Comparison of ENCODE assay signal across 8 cellular contexts in the genomic region with DNA sequence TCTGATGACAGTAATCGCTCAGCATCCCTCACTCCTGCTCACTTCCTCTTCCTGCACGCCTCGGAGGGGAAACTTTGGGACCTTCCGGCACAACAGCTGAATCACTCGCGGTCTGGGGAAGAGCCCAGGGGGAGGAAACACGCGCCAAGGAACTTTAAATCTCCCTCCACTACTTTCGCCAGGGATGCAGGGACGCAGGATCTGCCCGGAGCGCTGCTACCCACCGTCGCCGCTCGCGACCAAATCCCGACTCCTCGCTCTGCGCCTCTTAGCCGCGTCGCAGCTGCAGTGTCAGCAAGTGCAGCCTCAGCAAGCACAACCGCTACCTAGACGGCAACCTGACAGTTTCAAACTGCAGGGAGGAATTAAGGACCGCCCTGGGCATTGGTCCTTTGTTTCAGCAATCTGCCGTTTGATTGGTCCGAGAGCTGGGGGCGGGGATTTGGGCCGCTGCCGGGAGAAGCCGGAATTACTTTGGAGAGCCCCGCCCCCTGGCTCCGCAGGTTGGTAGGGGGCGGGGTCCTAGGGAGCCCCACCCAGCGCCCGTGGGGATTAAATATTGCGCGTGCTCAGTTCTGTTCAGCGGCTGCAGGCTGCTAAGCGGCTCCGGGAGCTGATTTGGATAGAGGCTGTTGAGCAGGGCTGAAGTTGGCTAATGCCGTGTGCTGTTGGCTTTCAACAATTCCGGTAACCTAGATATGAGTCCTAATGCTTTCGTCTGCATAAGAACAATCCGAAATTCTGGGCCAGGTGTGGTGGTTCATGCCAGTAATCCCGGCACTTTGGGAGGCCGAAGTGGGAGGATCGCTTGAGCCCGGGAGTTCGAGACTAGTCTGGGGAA. TPM values are rescaled to one million over a fixed set of nuclear protein-coding genes. Genes with fewer than 3 reads are reported as not detected.
A peak's percentile ranks its signal among the peaks of the same experiment; 100 is the strongest.
DNase-seq lines count a peak whose midpoint lies in the region; ATAC-seq, FAIRE-seq and TF ChIP-seq lines count a peak whose summit lies in the region.

Gene POC5 (minus strand): TSS at position 356 of the 841 bp plus-strand sequence. CDS start 4,500 bp downstream, outside the sequence.

- no peak for TF ChIP-seq CTCF in OCI-LY3 (IDR thresholded peaks at IDR 0.05; ENCODE audit: low read depth, low read length)

- H3K27ac ChIP-seq in OCI-LY3 (ENCODE audit: low read length) (peak within 1 kb of the TSS; percentile 99), mesodermal cell (ENCODE audit: low read depth, low read length, severe bottlenecking) (peak within 1 kb of the TSS; percentile 94)

- no peaks in the 10 kb centered on the region for H4K20me1 ChIP-seq in OCI-LY3 (ENCODE audit: insufficient read depth, low read length)

- peak within 1 kb of the TSS; percentile 97 for H3K9ac ChIP-seq in OCI-LY3 (ENCODE audit: low read length)

- H3K4me3 ChIP-seq in OCI-LY3 (ENCODE audit: low read length) (peak within 1 kb of the TSS; percentile 99), mesodermal cell (ENCODE audit: extremely low read depth, insufficient read depth, low read length, poor library complexity, severe bottlenecking) (peak within 1 kb of the TSS; percentile 74)

- FAIRE-seq in endometrium (lab: Jason Lieb, UNC): peak; percentile 98

- peaks cover 7% of the 10 kb centered on the region for H3K4me1 ChIP-seq in OCI-LY3 (ENCODE audit: low read length)
- no peaks in the 10 kb centered on the region for H3K4me1 ChIP-seq in mesodermal cell (ENCODE audit: control insufficient read depth, insufficient read depth, low read length, poor library complexity, severe bottlenecking)

- 10 to 11% methylated on average over 40 to 49 of the region's 51 CpGs for WGBS in mesodermal cell (ENCODE audit: insufficient coverage in 2 of 2), 2 experiments

- H3K9me3 ChIP-seq in OCI-LY3 (ENCODE audit: insufficient read depth, low read length): no peaks in the 10 kb centered on the region
- no peaks in the 10 kb centered on the region for H3K9me3 ChIP-seq in mesodermal cell (ENCODE audit: control insufficient read depth, low read length)

- peaks cover 9% of the 10 kb centered on the region for H3K36me3 ChIP-seq in OCI-LY3 (replicated peaks; ENCODE audit: low read depth, low read length)
- H3K36me3 ChIP-seq in mesodermal cell (ENCODE audit: control insufficient read depth, insufficient read depth, low read length): peaks cover 16% of the 10 kb centered on the region

- peak within 1 kb of the TSS; percentile 94 for H2AFZ ChIP-seq in OCI-LY3 (ENCODE audit: low read depth, low read length)

- ATAC-seq in GM21515 (IDR thresholded peaks at IDR 0.05; ENCODE audit: unreplicated experiment): peak; percentile 95

- no peaks in the 10 kb centered on the region for H3K27me3 ChIP-seq in OCI-LY3 (ENCODE audit: low read depth, low read length)

- H3K79me2 ChIP-seq in OCI-LY3 (ENCODE audit: low read length): peaks cover 47% of the 10 kb centered on the region

- peak within 1 kb of the TSS; percentile 96 for H3K4me2 ChIP-seq in OCI-LY3 (ENCODE audit: low read length)

- peak; percentile 96 for DNase-seq in D341Med (ENCODE audit: low spot score)
- DNase-seq in HuH-7 (ENCODE audit: low spot score): peak; percentile 80
- DNase-seq in activated CD8-positive, alpha-beta memory T cell treated with anti-CD3 and anti-CD28 coated beads, Interleukin-2, amount 50 U/mL, for 48 hours: peak; percentile 98
- DNase-seq in stimulated activated CD8-positive, alpha-beta memory T cell treated with anti-CD3 and anti-CD28 coated beads, Interleukin-15, amount 100 ng/mL, for 4 hours (ENCODE audit: low read depth in 2 of 2): peak; percentile 95 to 96

RNA-seq across cellular contexts. Expression of gene POC5, which starts in this region (rescaled TPM):
- polyA plus RNA-seq in mesodermal cell (2013, experiment 1 of 2): 16.5 TPM
- polyA plus RNA-seq in mesodermal cell (2013, experiment 2 of 2): 17.7 TPM

Comparison
In these comparisons a context has a peak if more than half of its experiments do, and no peak if none do; other contexts are left out.
1. Peak in every context shown above with its lines: DNase-seq, ATAC-seq, H3K4me3 ChIP-seq and H3K27ac ChIP-seq.